In the genomic region with DNA sequence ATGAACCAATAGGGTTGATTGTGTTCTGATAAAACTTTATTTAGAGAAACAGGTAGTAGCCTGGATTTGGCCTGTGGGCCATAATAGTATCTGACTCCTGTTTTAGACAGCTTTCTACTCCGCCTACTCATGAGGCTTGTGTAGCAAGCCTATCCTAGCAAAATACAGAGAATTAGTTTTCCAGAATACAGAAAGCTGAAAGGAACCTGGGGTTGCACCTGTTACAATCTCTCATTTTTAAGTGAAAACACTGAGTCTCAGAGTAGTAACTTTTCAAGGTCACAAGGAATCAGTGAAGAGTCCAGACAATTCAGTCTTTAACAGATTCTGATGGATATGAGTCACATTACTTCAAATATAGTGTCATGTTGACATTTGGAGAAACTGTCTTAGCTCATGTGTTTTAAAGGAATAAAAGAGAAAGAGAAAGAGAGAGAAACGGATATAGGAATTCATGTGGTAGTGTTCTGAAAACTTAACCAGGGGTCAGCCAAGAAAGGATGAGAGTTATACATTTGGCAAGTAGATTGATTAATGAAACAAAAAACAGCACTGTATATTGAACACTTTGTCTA, we compare ENCODE assay signal across 2 cellular contexts.
TF ChIP-seq lines count a peak whose summit lies in the region.

No MANE protein-coding gene starts in this region.

TF ChIP-seq in IMR-90, 13 proteins besides CTCF, POLR2A, EP300 and RAD21:
- TF ChIP-seq MXI1 (IDR thresholded peaks at IDR 0.05; ENCODE audit: borderline replicate concordance, low read depth, low read length), result no peak

TF ChIP-seq in K562, 482 proteins besides CTCF, POLR2A, EP300 and RAD21:
- TF ChIP-seq ESRRA (IDR thresholded peaks at IDR 0.05; ENCODE audit: borderline replicate concordance, low read depth) (no peak), PHF21A (IDR thresholded peaks at IDR 0.05; ENCODE audit: borderline replicate concordance, low read depth) (no peak)
- TF ChIP-seq, protein P1, sequence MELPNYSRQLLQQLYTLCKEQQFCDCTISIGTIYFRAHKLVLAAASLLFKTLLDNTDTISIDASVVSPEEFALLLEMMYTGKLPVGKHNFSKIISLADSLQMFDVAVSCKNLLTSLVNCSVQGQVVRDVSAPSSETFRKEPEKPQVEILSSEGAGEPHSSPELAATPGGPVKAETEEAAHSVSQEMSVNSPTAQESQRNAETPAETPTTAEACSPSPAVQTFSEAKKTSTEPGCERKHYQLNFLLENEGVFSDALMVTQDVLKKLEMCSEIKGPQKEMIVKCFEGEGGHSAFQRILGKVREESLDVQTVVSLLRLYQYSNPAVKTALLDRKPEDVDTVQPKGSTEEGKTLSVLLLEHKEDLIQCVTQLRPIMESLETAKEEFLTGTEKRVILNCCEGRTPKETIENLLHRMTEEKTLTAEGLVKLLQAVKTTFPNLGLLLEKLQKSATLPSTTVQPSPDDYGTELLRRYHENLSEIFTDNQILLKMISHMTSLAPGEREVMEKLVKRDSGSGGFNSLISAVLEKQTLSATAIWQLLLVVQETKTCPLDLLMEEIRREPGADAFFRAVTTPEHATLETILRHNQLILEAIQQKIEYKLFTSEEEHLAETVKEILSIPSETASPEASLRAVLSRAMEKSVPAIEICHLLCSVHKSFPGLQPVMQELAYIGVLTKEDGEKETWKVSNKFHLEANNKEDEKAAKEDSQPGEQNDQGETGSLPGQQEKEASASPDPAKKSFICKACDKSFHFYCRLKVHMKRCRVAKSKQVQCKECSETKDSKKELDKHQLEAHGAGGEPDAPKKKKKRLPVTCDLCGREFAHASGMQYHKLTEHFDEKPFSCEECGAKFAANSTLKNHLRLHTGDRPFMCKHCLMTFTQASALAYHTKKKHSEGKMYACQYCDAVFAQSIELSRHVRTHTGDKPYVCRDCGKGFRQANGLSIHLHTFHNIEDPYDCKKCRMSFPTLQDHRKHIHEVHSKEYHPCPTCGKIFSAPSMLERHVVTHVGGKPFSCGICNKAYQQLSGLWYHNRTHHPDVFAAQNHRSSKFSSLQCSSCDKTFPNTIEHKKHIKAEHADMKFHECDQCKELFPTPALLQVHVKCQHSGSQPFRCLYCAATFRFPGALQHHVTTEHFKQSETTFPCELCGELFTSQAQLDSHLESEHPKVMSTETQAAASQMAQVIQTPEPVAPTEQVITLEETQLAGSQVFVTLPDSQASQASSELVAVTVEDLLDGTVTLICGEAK (IDR thresholded peaks at IDR 0.05), result peak; percentile 71; the same call in 1 of the 2 replicates
- TF ChIP-seq, protein P1 (CRISPR knock-in tag; IDR thresholded peaks at IDR 0.05), result no peak
